In the genomic region with DNA sequence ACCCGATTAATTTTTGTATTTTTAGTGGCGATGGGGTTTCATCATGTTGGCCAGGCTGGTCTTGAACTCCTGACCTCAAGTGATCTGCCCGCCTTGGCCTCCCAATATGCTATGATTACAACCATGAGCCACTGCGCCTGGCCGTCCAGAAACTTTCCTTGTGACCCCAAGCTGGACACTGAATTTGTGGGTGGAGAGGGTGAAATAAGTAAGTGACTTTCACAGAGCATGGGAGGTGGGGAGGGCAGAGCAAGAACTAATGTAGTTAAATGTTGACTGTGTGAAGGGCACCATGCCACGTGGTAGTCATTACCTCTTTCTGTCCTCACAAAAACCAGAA, we compare ENCODE assay signal across 1 cellular context.
TF ChIP-seq lines count a peak whose summit lies in the region.

No MANE protein-coding gene starts in this region.

TF ChIP-seq in endothelial cell of umbilical vein, 7 proteins besides CTCF, POLR2A, EP300 and RAD21:
- TF ChIP-seq POLR2AphosphoS5 (IDR thresholded peaks at IDR 0.05; ENCODE audit: insufficient read depth, low read depth, low read length) = no peak
- TF ChIP-seq JUN (IDR thresholded peaks at IDR 0.05; ENCODE audit: borderline replicate concordance, insufficient read depth, insufficient read length, low read depth) = no peak
- TF ChIP-seq, protein P1, sequence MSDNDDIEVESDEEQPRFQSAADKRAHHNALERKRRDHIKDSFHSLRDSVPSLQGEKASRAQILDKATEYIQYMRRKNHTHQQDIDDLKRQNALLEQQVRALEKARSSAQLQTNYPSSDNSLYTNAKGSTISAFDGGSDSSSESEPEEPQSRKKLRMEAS (IDR thresholded peaks at IDR 0.05; ENCODE audit: insufficient read depth, insufficient read length) = no peak
- TF ChIP-seq EZH2 (IDR thresholded peaks at IDR 0.05; ENCODE audit: borderline replicate concordance, low read depth, low read length, severe bottlenecking) = no peak
- no peak for TF ChIP-seq GATA2 (IDR thresholded peaks at IDR 0.05; ENCODE audit: insufficient read depth, insufficient read length, low read depth, low read length)
- no peak for TF ChIP-seq FOS (IDR thresholded peaks at IDR 0.05; ENCODE audit: borderline replicate concordance, insufficient read depth, low read length)
- no peak for TF ChIP-seq MYC (IDR thresholded peaks at IDR 0.05; ENCODE audit: low read depth, low read length)
